1 cellular context compared by ENCODE assay signal in genomic region chr11:107567739-107568335, GRCh38.
TF ChIP-seq lines count a peak whose summit lies in the region.

No MANE protein-coding gene starts in this region.

TF ChIP-seq in SK-N-SH treated with all-trans-retinoic acid at 6 μM for 48 hours, 23 proteins besides CTCF, POLR2A, EP300 and RAD21 (continued from another document):
- TF ChIP-seq POU6F1 (CRISPR knock-in tag; IDR thresholded peaks at IDR 0.05; ENCODE audit: borderline replicate concordance, low read depth) (peak; percentile 74; the same call in 1 of the 2 replicates), BACH2 (CRISPR knock-in tag; IDR thresholded peaks at IDR 0.05; ENCODE audit: borderline replicate concordance) (no peak), ZNF8 (CRISPR knock-in tag; IDR thresholded peaks at IDR 0.05) (0 out of 2 replicates have a peak, but pooled peaks have one; percentile 9), ZNF565 (CRISPR knock-in tag; conservative IDR thresholded peaks at IDR 0.05; ENCODE audit: low read depth) (no peak), ZNF70 (CRISPR knock-in tag; IDR thresholded peaks at IDR 0.05) (no peak), ESRRG (CRISPR knock-in tag; IDR thresholded peaks at IDR 0.05) (no peak), SNAI2 (CRISPR knock-in tag; IDR thresholded peaks at IDR 0.05) (no peak), OSR1 (CRISPR knock-in tag; IDR thresholded peaks at IDR 0.05) (no peak)
